In genomic region chr7:17255930-17256329, GRCh38 we compare ENCODE assay signal across 24 cellular contexts. TPM values are rescaled to one million over a fixed set of nuclear protein-coding genes. Genes with fewer than 3 reads are reported as not detected.
DNase-seq lines count a peak whose midpoint lies in the region; ATAC-seq, FAIRE-seq and TF ChIP-seq lines count a peak whose summit lies in the region.
"Had no signal": no experiment of that assay in that cellular context is flagged by ENCODE, and none has a peak within 500 bp of the region (broad histone marks: within the 10 kb centered on the region; RNA-seq: fewer than 3 reads in every experiment).

No MANE protein-coding gene starts in this region.

- H3K9me2 ChIP-seq in Loucy (replicated peaks; ENCODE audit: low read depth, low read length) = no peaks in the 10 kb centered on the region

- TF ChIP-seq CTCF in Loucy (conservative IDR thresholded peaks at IDR 0.05; ENCODE audit: low read length) = no peak

- no peaks in the 10 kb centered on the region for H3K27me3 ChIP-seq in Loucy (ENCODE audit: insufficient read depth, low read length, poor library complexity, severe bottlenecking)
- H3K27me3 ChIP-seq: adrenal gland, body of pancreas had no signal

- peaks cover 4% of the 10 kb centered on the region for H3K4me1 ChIP-seq in Loucy (ENCODE audit: insufficient read depth, low read length, poor library complexity, severe bottlenecking)
- H3K4me1 ChIP-seq: adrenal gland, body of pancreas had no signal

- H3F3A ChIP-seq in Loucy (ENCODE audit: low read depth) = no peaks in the 10 kb centered on the region

- H3K79me2 ChIP-seq in Loucy (ENCODE audit: insufficient read depth, low read length) = no peaks in the 10 kb centered on the region

- no peak overlapping the region for H3K4me2 ChIP-seq in Loucy (ENCODE audit: low read depth, low read length, poor library complexity, severe bottlenecking)
- H3K4me2 ChIP-seq: KMS-11 had no signal

- peak overlapping the region; percentile 20; the same call in 1 of the 2 replicates for H2AFZ ChIP-seq in Loucy (ENCODE audit: low read length)

- ATAC-seq in GM19328 (IDR thresholded peaks at IDR 0.05; ENCODE audit: unreplicated experiment) = no peak
- ATAC-seq: body of pancreas, Right ventricle myocardium inferior had no signal

- no peaks in the 10 kb centered on the region for H3K9me3 ChIP-seq in Loucy (ENCODE audit: insufficient read depth, low read depth, low read length)
- H3K9me3 ChIP-seq: adrenal gland, body of pancreas had no signal

- no peaks in the 10 kb centered on the region for H4K20me1 ChIP-seq in Loucy (ENCODE audit: insufficient read depth, low read length, poor library complexity, severe bottlenecking)

- H3K36me3 ChIP-seq in Loucy (ENCODE audit: insufficient read depth, low read length) = no peaks in the 10 kb centered on the region
- H3K36me3 ChIP-seq: adrenal gland had no signal

- FAIRE-seq in GM18507 (lab: Jason Lieb, UNC) = peak; percentile 52
- FAIRE-seq: endothelial cell of umbilical vein, GM19239, kidney had no signal

- H3K4me3 ChIP-seq in Loucy (ENCODE audit: low read length, poor library complexity, severe bottlenecking) = no peak overlapping the region
- H3K4me3 ChIP-seq: adrenal gland, body of pancreas had no signal

- no peak overlapping the region for H3K9ac ChIP-seq in Loucy (ENCODE audit: low read depth, low read length, poor library complexity, severe bottlenecking)
- H3K9ac ChIP-seq: KMS-11 had no signal

- DNase-seq in GM18507 (ENCODE audit: extremely low spot score, insufficient read length, low read depth) = no peak
- peak; percentile 28 for DNase-seq in OCI-M1 (lab: John Stamatoyannopoulos, UW)
- peak; percentile 5 for DNase-seq in globus pallidus (ENCODE audit: low spot score)
- no peak for DNase-seq in cortex of kidney (lab: John Stamatoyannopoulos, UW)
- no peak for DNase-seq in cerebellum (ENCODE audit: low spot score)
- DNase-seq: activated CD4-positive, alpha-beta T cell treated with anti-CD3 and anti-CD28 coated beads, Interleukin-2, amount 50 U/mL, for 4 hours; activated CD8-positive, alpha-beta memory T cell treated with anti-CD3 and anti-CD28 coated beads, Interleukin-2, amount 50 U/mL, for 4 hours; activated naive CD4-positive, alpha-beta T cell treated with anti-CD3 and anti-CD28 coated beads for 36 hours; adrenal gland; body of pancreas; cerebellar nuclear complex; head of caudate nucleus; kidney; NCI-H1092; NCI-H2029 treated with DMSO at 0.1 percent for 48 hours; NCI-H2227 treated with DMSO at 0.1 percent for 48 hours had no signal

RNA-seq across cellular contexts. Expression of gene AHR, which starts 42.5 kb away (rescaled TPM):
- total RNA-seq in cerebellum = 24.4 TPM
- total RNA-seq: G401, OCI-LY7 had no signal

Comparison
In these comparisons a context has a peak if more than half of its experiments do, and no peak if none do; other contexts are left out.
1. DNase-seq: peak in OCI-M1 (single experiment) and globus pallidus (single experiment); none in GM18507 (single experiment), cortex of kidney (single experiment) and cerebellum (single experiment).